Comparison of ENCODE assay signal across 11 cellular contexts in the genomic region with DNA sequence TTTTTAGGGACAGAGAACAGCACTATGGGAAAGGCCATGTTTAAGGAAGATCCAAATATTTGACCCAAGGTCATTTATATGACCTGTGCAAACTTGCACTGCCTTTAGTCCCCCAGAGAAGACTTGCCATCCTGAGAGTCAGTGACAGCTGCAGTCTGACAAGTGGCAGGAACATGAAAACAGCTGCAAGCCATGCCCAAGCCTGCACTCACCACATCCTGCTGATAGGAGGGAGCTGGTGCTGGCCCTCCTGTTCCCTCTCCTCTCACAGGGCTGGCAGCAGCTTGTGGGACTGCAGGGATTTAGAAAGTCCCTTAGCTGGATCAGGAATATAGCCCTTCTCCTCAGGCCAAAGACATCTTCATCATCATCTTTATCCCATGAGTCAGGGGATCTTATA.
DNase-seq lines count a peak whose midpoint lies in the region; ATAC-seq lines count a peak whose summit lies in the region.
"Had no signal": no experiment of that assay in that cellular context is flagged by ENCODE, and none has a peak within 500 bp of the region (broad histone marks: within the 10 kb centered on the region; RNA-seq: fewer than 3 reads in every experiment).

No MANE protein-coding gene starts in this region.

- intact Hi-C loops in right cardiac atrium (cut with DNase I), result no loop called here

- no peaks in the 10 kb centered on the region for H3K27me3 ChIP-seq in right cardiac atrium (ENCODE audit: control insufficient read depth, insufficient read depth)
- H3K27me3 ChIP-seq: ascending aorta had no signal

- H3K4me3 ChIP-seq in right cardiac atrium (ENCODE audit: low read length), result no peak overlapping the region
- H3K4me3 ChIP-seq: ascending aorta had no signal

- no peaks in the 10 kb centered on the region for H3K4me1 ChIP-seq in right cardiac atrium (ENCODE audit: control insufficient read depth, insufficient read depth, low read length)
- H3K4me1 ChIP-seq: ascending aorta had no signal

- H3K9me3 ChIP-seq in right cardiac atrium (ENCODE audit: control insufficient read depth, low read length), result no peaks in the 10 kb centered on the region
- H3K9me3 ChIP-seq: ascending aorta had no signal

- no peak overlapping the region for H3K27ac ChIP-seq in right cardiac atrium (ENCODE audit: low read length)
- H3K27ac ChIP-seq: 22Rv1, ascending aorta had no signal

- ATAC-seq in GM21529 (IDR thresholded peaks at IDR 0.05; ENCODE audit: unreplicated experiment) (peak; percentile 32), right cardiac atrium (no peak)

- DNase-seq in DMS53 (lab: John Stamatoyannopoulos, UW) (peak; percentile 11), DMS53 treated with DMSO at 0.1 percent for 48 hours (lab: John Stamatoyannopoulos, UW; ENCODE audit: unreplicated experiment) (no peak), RPMI7951 (ENCODE audit: low read depth) (peak; percentile 37), myocyte (ENCODE audit: low read depth) (peak; percentile 98), hippocampal formation (lab: John Stamatoyannopoulos, UW) (no peak), right cardiac atrium (no peak), dedifferentiated amniotic fluid mesenchymal stem cell (ENCODE audit: extremely low spot score) (no peak)
- DNase-seq: NCI-H82 had no signal

Comparison
In these comparisons a context has a peak if more than half of its experiments do, and no peak if none do; other contexts are left out.
1. DNase-seq: peak in DMS53 (single experiment), RPMI7951 (single experiment) and myocyte (single experiment); none in DMS53 treated with DMSO at 0.1 percent for 48 hours (single experiment), hippocampal formation (0 of 2), right cardiac atrium (0 of 3) and dedifferentiated amniotic fluid mesenchymal stem cell (single experiment).